Comparison of ENCODE assay signal across 18 cellular contexts in genomic region chr1:197016751-197017150, GRCh38. TPM values are rescaled to one million over a fixed set of nuclear protein-coding genes. Genes with fewer than 3 reads are reported as not detected.
DNase-seq lines count a peak whose midpoint lies in the region; ATAC-seq and TF ChIP-seq lines count a peak whose summit lies in the region.
"Had no signal": no experiment of that assay in that cellular context is flagged by ENCODE, and none has a peak within 500 bp of the region (broad histone marks: within the 10 kb centered on the region; RNA-seq: fewer than 3 reads in every experiment).

No MANE protein-coding gene starts in this region.

- H3K9ac ChIP-seq in GM23248, result no peak overlapping the region
- no peak overlapping the region for H3K9ac ChIP-seq in neural progenitor cell

- TF ChIP-seq CTCF in nephron progenitor cell (IDR thresholded peaks at IDR 0.05) (no peak), dorsolateral prefrontal cortex (IDR thresholded peaks at IDR 0.05 in 54 of 56, conservative IDR thresholded peaks at IDR 0.05 in 2 of 56; ENCODE audit: low read depth in 1 of 56, partially characterized antibody in 56 of 56) (no peak), neural progenitor cell (IDR thresholded peaks at IDR 0.05) (no peak)

- H3K9me3 ChIP-seq in GM23248 (ENCODE audit: low read depth) (no peaks in the 10 kb centered on the region), neural progenitor cell (ENCODE audit: low read depth) (peaks cover 2% of the 10 kb centered on the region)
- H3K9me3 ChIP-seq: Caco-2 had no signal

- no peak overlapping the region for H3K27ac ChIP-seq in GM23248
- no peak overlapping the region for H3K27ac ChIP-seq in dorsolateral prefrontal cortex
- no peak overlapping the region for H3K27ac ChIP-seq in neural progenitor cell
- H3K27ac ChIP-seq: A549, C4-2B, HL-60 had no signal

- H3K4me1 ChIP-seq in GM23248 (ENCODE audit: insufficient read depth) (no peaks in the 10 kb centered on the region), neural progenitor cell (no peaks in the 10 kb centered on the region)
- H3K4me1 ChIP-seq: A549, Caco-2 had no signal

- peak; percentile 9; the same call in 1 of the 2 replicates for TF ChIP-seq RAD21 in Ishikawa (IDR thresholded peaks at IDR 0.05; ENCODE audit: low read depth)

- H3K4me2 ChIP-seq in GM23248 (ENCODE audit: unreplicated experiment) (no peak overlapping the region), neural progenitor cell (no peak overlapping the region)
- H3K4me2 ChIP-seq: A549 had no signal

- no peak for TF ChIP-seq EP300 in Ishikawa (IDR thresholded peaks at IDR 0.05; ENCODE audit: borderline replicate concordance)

- in situ Hi-C loops in GM23248 (cut with MboI), result no loop called here

- WGBS in GM23248 (ENCODE audit: low coverage in 1 of 2, low lambda C conversion rate in 2 of 2, missing lambda C conversion rate in 2 of 2), 2 experiments, result 59 to 65% methylated on average over 1 of the region's 1 CpG

- ATAC-seq in left lobe of liver, result peak; percentile 60
- ATAC-seq: A549 had no signal

- H3K27me3 ChIP-seq in GM23248 (replicated peaks; ENCODE audit: insufficient read depth) (no peaks in the 10 kb centered on the region), dorsolateral prefrontal cortex (no peaks in the 10 kb centered on the region), neural progenitor cell (no peaks in the 10 kb centered on the region)

- H4K20me1 ChIP-seq in GM23248 (ENCODE audit: insufficient read depth) (no peaks in the 10 kb centered on the region), neural progenitor cell (ENCODE audit: low read depth) (no peaks in the 10 kb centered on the region)

- no peak overlapping the region for H3K4me3 Mint-ChIP-seq in nephron progenitor cell
- no peak overlapping the region for H3K4me3 Mint-ChIP-seq in neural progenitor cell
- H3K4me3 Mint-ChIP-seq: CD4-positive, alpha-beta T cell; HFFc6 had no signal

- H2AFZ ChIP-seq in GM23248 (peak overlapping the region; percentile 5; the same call in 1 of the 2 replicates), neural progenitor cell (replicated peaks) (no peak overlapping the region)

- intact Hi-C loops in dorsolateral prefrontal cortex (cut with DNase I), result no loop called here

- no peaks in the 10 kb centered on the region for H3K9me2 ChIP-seq in GM23248 (ENCODE audit: insufficient read depth)

- H3K36me3 ChIP-seq in GM23248 (ENCODE audit: low read depth) (no peaks in the 10 kb centered on the region), neural progenitor cell (no peaks in the 10 kb centered on the region)

- no peaks in the 10 kb centered on the region for H3K27me3 Mint-ChIP-seq in nephron progenitor cell (ENCODE audit: low read depth, poor library complexity)
- H3K27me3 Mint-ChIP-seq in neural progenitor cell (ENCODE audit: insufficient read depth, low read depth), result peaks cover 2% of the 10 kb centered on the region
- H3K27me3 Mint-ChIP-seq: CD4-positive, alpha-beta T cell had no signal

- H3K36me3 Mint-ChIP-seq in nephron progenitor cell (ENCODE audit: low read depth), result no peaks in the 10 kb centered on the region
- no peaks in the 10 kb centered on the region for H3K36me3 Mint-ChIP-seq in neural progenitor cell

- no peaks in the 10 kb centered on the region for H3K4me1 Mint-ChIP-seq in nephron progenitor cell
- no peaks in the 10 kb centered on the region for H3K4me1 Mint-ChIP-seq in neural progenitor cell

- H3K79me2 ChIP-seq in GM23248 (ENCODE audit: insufficient read depth), result no peaks in the 10 kb centered on the region
- no peaks in the 10 kb centered on the region for H3K79me2 ChIP-seq in neural progenitor cell (ENCODE audit: low read depth)

- H3K27ac Mint-ChIP-seq in nephron progenitor cell (no peak overlapping the region), neural progenitor cell (no peak overlapping the region)
- H3K27ac Mint-ChIP-seq: CD4-positive, alpha-beta T cell; HFFc6 had no signal

- H3K4me3 ChIP-seq in GM23248 (no peak overlapping the region), dorsolateral prefrontal cortex (no peak overlapping the region), neural progenitor cell (no peak overlapping the region)
- H3K4me3 ChIP-seq: A549 had no signal

- DNase-seq in GM23248, result no peak
- DNase-seq in left lobe of liver (ENCODE audit: low spot score), result no peak
- no peak for DNase-seq in nephron progenitor cell
- DNase-seq in dorsolateral prefrontal cortex, result no peak
- no peak for DNase-seq in neural progenitor cell (ENCODE audit: low spot score)
- DNase-seq: AML-193; Caco-2; CD4-positive, alpha-beta T cell; DMS79 treated with DMSO at 0.1 percent for 48 hours; HCEC 1CT; HFFc6; IMR-90 had no signal

- H3F3A ChIP-seq in GM23248 (ENCODE audit: insufficient read depth) (no peaks in the 10 kb centered on the region), neural progenitor cell (ENCODE audit: low read depth) (no peaks in the 10 kb centered on the region)

- peaks cover 3% of the 10 kb centered on the region for H3K9me3 Mint-ChIP-seq in nephron progenitor cell
- no peaks in the 10 kb centered on the region for H3K9me3 Mint-ChIP-seq in neural progenitor cell
- H3K9me3 Mint-ChIP-seq: CD4-positive, alpha-beta T cell; HFFc6 had no signal

TF ChIP-seq in Ishikawa, 13 proteins besides CTCF, POLR2A, EP300 and RAD21:
- TF ChIP-seq YY1 (IDR thresholded peaks at IDR 0.05; ENCODE audit: low read depth) (no peak), CEBPB (IDR thresholded peaks at IDR 0.05) (no peak), TAF1 (IDR thresholded peaks at IDR 0.05; ENCODE audit: low read depth) (no peak), CREB1 (IDR thresholded peaks at IDR 0.05; ENCODE audit: low read depth) (no peak), FOXM1 (IDR thresholded peaks at IDR 0.05; ENCODE audit: borderline replicate concordance, low read depth) (no peak), TEAD4 (IDR thresholded peaks at IDR 0.05) (no peak), ZBTB7A (IDR thresholded peaks at IDR 0.05; ENCODE audit: low read depth) (no peak)

RNA-seq across cellular contexts. Expression of gene CFHR5, which starts 39.4 kb away (rescaled TPM):
- not detected in 2 replicates for total RNA-seq in GM23248 (2014; rRNA removed; shearing (Covaris generic))
- polyA plus RNA-seq in GM23248 (2016; fragmentation: Nextera tagmentation; extraction: Ambion mirVana), result not detected in 2 replicates
- total RNA-seq in left lobe of liver (73.2 TPM), dorsolateral prefrontal cortex (under 1 TPM in 4 of 120 experiments, not detected in 116; 0.20 to 0.32 (median 0.23) TPM), neural progenitor cell (ENCODE audit: low replicate concordance) (not detected in 2 replicates)
- total RNA-seq: Caco-2; CD4-positive, alpha-beta T cell; HFFc6; HT1080; IMR-90 had no signal
- polyA plus RNA-seq: A549, BJ, IMR-90 had no signal

RNA-seq across cellular contexts. Expression of gene F13B, which starts 50.3 kb away (rescaled TPM):
- not detected in 2 replicates for total RNA-seq in GM23248 (2014; rRNA removed; shearing (Covaris generic))
- polyA plus RNA-seq in GM23248 (2016; fragmentation: Nextera tagmentation; extraction: Ambion mirVana), result not detected in 2 replicates
- total RNA-seq in left lobe of liver, result 42.2 TPM
- not detected for total RNA-seq in dorsolateral prefrontal cortex
- not detected in 2 replicates for total RNA-seq in neural progenitor cell (ENCODE audit: low replicate concordance)
- total RNA-seq: Caco-2; CD4-positive, alpha-beta T cell; HFFc6; HT1080; IMR-90 had no signal
- polyA plus RNA-seq: BJ, IMR-90 had no signal

Comparison
In these comparisons a context has a peak if more than half of its experiments do, and no peak if none do; other contexts are left out.
1. RNA of gene CFHR5, which starts 39.4 kb away (total RNA-seq): 73.2 TPM in left lobe of liver (single experiment); not detected in GM23248, 0.20 to 0.32 TPM in dorsolateral prefrontal cortex and not detected in neural progenitor cell; every median in the first group is over 10 times any median in the second.
2. RNA of gene F13B, which starts 50.3 kb away (total RNA-seq): 42.2 TPM in left lobe of liver (single experiment); not detected in GM23248, not detected in dorsolateral prefrontal cortex and not detected in neural progenitor cell; every median in the first group is over 10 times any median in the second.